ENCODE assay signal across 9 cellular contexts in the genomic region with DNA sequence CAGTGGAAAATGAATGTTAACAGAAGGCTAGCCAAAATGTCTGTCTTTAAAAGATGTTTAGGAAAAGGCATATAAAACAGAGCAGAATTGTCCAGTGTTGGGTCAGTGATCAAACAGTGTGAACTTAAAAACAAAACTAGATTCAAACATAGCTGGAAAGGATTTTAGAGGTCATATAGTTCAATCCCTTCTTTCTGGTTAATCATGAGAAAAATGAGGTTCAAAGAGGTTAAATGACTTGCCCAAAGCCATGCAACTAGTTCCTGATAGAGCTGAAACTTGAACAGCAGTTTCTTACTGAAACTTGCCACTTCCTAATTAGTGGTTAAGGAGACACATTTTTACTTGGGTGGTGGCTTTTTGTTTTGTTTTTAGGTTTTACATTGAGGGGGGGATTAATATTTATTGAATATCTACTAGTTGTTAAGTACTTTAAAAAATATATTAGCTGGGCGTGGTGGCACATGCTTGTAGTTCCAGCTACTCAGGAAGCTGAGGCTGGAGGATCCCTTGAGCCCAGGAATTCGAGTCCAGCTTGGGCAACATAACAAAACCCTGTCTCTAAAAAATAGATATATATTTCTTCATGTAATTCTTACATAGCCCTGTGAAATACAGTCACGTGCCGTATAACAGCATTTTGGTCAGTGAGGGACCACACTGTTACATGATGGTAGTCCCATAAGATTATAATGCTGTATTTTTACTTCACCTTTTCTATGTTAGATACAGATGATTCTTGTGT. TPM values are rescaled to one million over a fixed set of nuclear protein-coding genes. Genes with fewer than 3 reads are reported as not detected.
DNase-seq lines count a peak whose midpoint lies in the region; ATAC-seq, FAIRE-seq and TF ChIP-seq lines count a peak whose summit lies in the region.
"Had no signal": no experiment of that assay in that cellular context is flagged by ENCODE, and none has a peak within 500 bp of the region (broad histone marks: within the 10 kb centered on the region; RNA-seq: fewer than 3 reads in every experiment).

No MANE protein-coding gene starts in this region.

- H3K9me3 ChIP-seq in A549 (no peaks in the 10 kb centered on the region), SJSA1 (replicated peaks) (no peaks in the 10 kb centered on the region)

- H3K27me3 ChIP-seq in SJSA1 (replicated peaks): no peaks in the 10 kb centered on the region

- CTCF ChIA-PET in A549 (lab: Yijun Ruan, JAX): interaction anchor here (0.9 to 2.8 kb wide), 11 partner anchors 9 to 57 kb away, joined by 3 to 16 read pairs (median 4); no protein-coding TSS in a partner anchor
- CTCF ChIA-PET in HEK293T (lab: Yijun Ruan, JAX): interaction anchor here (1.7 to 3.7 kb wide), 4 partner anchors 11 to 38 kb away, joined by 7 to 28 read pairs (median 11); no protein-coding TSS in a partner anchor

- peaks cover 7% of the 10 kb centered on the region for H3K36me3 ChIP-seq in SJSA1

- peak overlapping the region; percentile 57 to 77; a peak in 5 of 6 replicates for H3K27ac ChIP-seq in A549
- peak overlapping the region; percentile 14 for H3K27ac ChIP-seq in SJSA1

- TF ChIP-seq RAD21 in A549 (conservative IDR thresholded peaks at IDR 0.05 in 1 of 2, IDR thresholded peaks at IDR 0.05 in 1 of 2): no peak

- DNase-seq in A549 (ENCODE audit: low read depth in 1 of 2, low spot score in 1 of 2) (no peak), SJSA1 (ENCODE audit: low read depth in 1 of 2, low spot score in 2 of 2) (no peak), iris pigment epithelial cell (ENCODE audit: low read depth) (peak; percentile 50), posterior cingulate gyrus (no peak), HEK293T (ENCODE audit: extremely low spot score) (no peak), HPDE6-E6E7 (ENCODE audit: extremely low spot score) (no peak), NCI-H187 treated with DMSO at 0.1 percent for 48 hours (lab: John Stamatoyannopoulos, UW) (no peak)
- DNase-seq: DND-41 had no signal

- 72% methylated on average over 4 of the region's 4 CpGs for WGBS in A549 (ENCODE audit: missing lambda C conversion rate)

- ATAC-seq in A549: peak in 1 of 2 experiments; percentile 12; a peak in 2 of 6 replicates
- peak; percentile 49 for ATAC-seq in GM19395 (IDR thresholded peaks at IDR 0.05; ENCODE audit: unreplicated experiment)

- POLR2A ChIA-PET in A549 (lab: Yijun Ruan, JAX) (no interaction called here), HEK293T (lab: Yijun Ruan, JAX) (no interaction called here)

- FAIRE-seq in A549 (lab: Jason Lieb, UNC): no peak

- H3K4me2 ChIP-seq in A549: peak overlapping the region; percentile 89

- no peak for TF ChIP-seq CTCF in A549 (IDR thresholded peaks at IDR 0.05)

- peaks cover 56% of the 10 kb centered on the region for H3K4me1 ChIP-seq in A549
- H3K4me1 ChIP-seq in SJSA1 (replicated peaks): peaks cover 31% of the 10 kb centered on the region

- H3K4me3 ChIP-seq in A549 (peak overlapping the region; percentile 16; the same call in 1 of the 3 replicates), SJSA1 (no peak overlapping the region)

- TF ChIP-seq EP300 in A549 (IDR thresholded peaks at IDR 0.05): no peak

- TF ChIP-seq POLR2A in A549 (IDR thresholded peaks at IDR 0.05; ENCODE audit: low read length): no peak

- intact Hi-C loops in posterior cingulate gyrus (cut with DNase I): no loop called here

TF ChIP-seq in A549, 52 proteins besides CTCF, POLR2A, EP300 and RAD21 (continues in another document):
- TF ChIP-seq HOXB5 (CRISPR knock-in tag; IDR thresholded peaks at IDR 0.05): no peak
- TF ChIP-seq CHD4 (IDR thresholded peaks at IDR 0.05; ENCODE audit: borderline replicate concordance): no peak
- TF ChIP-seq, protein P1, sequence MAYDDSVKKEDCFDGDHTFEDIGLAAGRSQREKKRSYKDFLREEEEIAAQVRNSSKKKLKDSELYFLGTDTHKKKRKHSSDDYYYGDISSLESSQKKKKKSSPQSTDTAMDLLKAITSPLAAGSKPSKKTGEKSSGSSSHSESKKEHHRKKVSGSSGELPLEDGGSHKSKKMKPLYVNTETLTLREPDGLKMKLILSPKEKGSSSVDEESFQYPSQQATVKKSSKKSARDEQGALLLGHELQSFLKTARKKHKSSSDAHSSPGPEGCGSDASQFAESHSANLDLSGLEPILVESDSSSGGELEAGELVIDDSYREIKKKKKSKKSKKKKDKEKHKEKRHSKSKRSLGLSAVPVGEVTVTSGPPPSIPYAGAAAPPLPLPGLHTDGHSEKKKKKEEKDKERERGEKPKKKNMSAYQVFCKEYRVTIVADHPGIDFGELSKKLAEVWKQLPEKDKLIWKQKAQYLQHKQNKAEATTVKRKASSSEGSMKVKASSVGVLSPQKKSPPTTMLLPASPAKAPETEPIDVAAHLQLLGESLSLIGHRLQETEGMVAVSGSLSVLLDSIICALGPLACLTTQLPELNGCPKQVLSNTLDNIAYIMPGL (CRISPR knock-in tag; IDR thresholded peaks at IDR 0.05; ENCODE audit: borderline replicate concordance): no peak
- TF ChIP-seq, protein P2, sequence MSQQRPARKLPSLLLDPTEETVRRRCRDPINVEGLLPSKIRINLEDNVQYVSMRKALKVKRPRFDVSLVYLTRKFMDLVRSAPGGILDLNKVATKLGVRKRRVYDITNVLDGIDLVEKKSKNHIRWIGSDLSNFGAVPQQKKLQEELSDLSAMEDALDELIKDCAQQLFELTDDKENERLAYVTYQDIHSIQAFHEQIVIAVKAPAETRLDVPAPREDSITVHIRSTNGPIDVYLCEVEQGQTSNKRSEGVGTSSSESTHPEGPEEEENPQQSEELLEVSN (IDR thresholded peaks at IDR 0.05; ENCODE audit: borderline replicate concordance, low read depth): no peak
- TF ChIP-seq, protein P3, sequence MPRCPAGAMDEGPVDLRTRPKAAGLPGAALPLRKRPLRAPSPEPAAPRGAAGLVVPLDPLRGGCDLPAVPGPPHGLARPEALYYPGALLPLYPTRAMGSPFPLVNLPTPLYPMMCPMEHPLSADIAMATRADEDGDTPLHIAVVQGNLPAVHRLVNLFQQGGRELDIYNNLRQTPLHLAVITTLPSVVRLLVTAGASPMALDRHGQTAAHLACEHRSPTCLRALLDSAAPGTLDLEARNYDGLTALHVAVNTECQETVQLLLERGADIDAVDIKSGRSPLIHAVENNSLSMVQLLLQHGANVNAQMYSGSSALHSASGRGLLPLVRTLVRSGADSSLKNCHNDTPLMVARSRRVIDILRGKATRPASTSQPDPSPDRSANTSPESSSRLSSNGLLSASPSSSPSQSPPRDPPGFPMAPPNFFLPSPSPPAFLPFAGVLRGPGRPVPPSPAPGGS (IDR thresholded peaks at IDR 0.05): no peak
- TF ChIP-seq HOXA7 (CRISPR knock-in tag; IDR thresholded peaks at IDR 0.05): no peak
- no peak for TF ChIP-seq CEBPB (IDR thresholded peaks at IDR 0.05)

TF ChIP-seq in HEK293T, 16 proteins besides CTCF, POLR2A, EP300 and RAD21:
- TF ChIP-seq FOXM1 (IDR thresholded peaks at IDR 0.05; ENCODE audit: borderline replicate concordance): no peak
- no peak for TF ChIP-seq BHLHE40 (IDR thresholded peaks at IDR 0.05; ENCODE audit: borderline replicate concordance)
- TF ChIP-seq NFRKB (IDR thresholded peaks at IDR 0.05): no peak
- no peak for TF ChIP-seq TARDBP (IDR thresholded peaks at IDR 0.05)

RNA-seq across cellular contexts. Expression of a gene that starts 20.4 kb away (rescaled TPM):
- 18.4 and 20.1 TPM in 2 replicates for polyA plus RNA-seq in A549 (2011; rRNA removed)
- 12.9 and 16.6 TPM in 2 replicates for polyA plus RNA-seq in A549 (2012; cell fraction: cytosol; rRNA removed)
- 16.8 and 19.9 TPM in 2 replicates for polyA plus RNA-seq in A549 (2012; cell fraction: nucleus; rRNA removed)
- 13.2 to 15.2 TPM (median 14.6 TPM) in 3 replicates for polyA plus RNA-seq in A549 (2017; fragmentation: RNase III; extraction: RNeasy Plus Mini Kit Qiagen cat#74134 plus additional on column Dnase treatment)
- polyA minus RNA-seq in A549 (2011; rRNA and poly(A)+ RNA removed): 20.2 and 24.6 TPM in 2 replicates
- total RNA-seq in SJSA1 (2014; rRNA removed; shearing (Covaris generic)): 3.3 and 3.8 TPM in 2 replicates

RNA-seq across cellular contexts. Expression of a gene that starts 34.9 kb away (rescaled TPM):
- polyA plus RNA-seq in A549 (2011; rRNA removed) (0.22 and 0.35 TPM in 2 replicates), A549 (2017; fragmentation: RNase III; extraction: RNeasy Plus Mini Kit Qiagen cat#74134 plus additional on column Dnase treatment) (0.16 to 0.30 TPM (median 0.29 TPM) in 3 replicates)
- 0.44 and 0.53 TPM in 2 replicates for polyA plus RNA-seq in A549 (2012; cell fraction: cytosol; rRNA removed)
- 1.4 and 3.1 TPM in 2 replicates for polyA plus RNA-seq in A549 (2012; cell fraction: nucleus; rRNA removed)
- polyA minus RNA-seq in A549 (2011; rRNA and poly(A)+ RNA removed): 0.44 and 0.62 TPM in 2 replicates
- total RNA-seq in SJSA1 (2014; rRNA removed; shearing (Covaris generic)): 6.8 and 13.1 TPM in 2 replicates
